1 cellular context compared by ENCODE assay signal in the genomic region with DNA sequence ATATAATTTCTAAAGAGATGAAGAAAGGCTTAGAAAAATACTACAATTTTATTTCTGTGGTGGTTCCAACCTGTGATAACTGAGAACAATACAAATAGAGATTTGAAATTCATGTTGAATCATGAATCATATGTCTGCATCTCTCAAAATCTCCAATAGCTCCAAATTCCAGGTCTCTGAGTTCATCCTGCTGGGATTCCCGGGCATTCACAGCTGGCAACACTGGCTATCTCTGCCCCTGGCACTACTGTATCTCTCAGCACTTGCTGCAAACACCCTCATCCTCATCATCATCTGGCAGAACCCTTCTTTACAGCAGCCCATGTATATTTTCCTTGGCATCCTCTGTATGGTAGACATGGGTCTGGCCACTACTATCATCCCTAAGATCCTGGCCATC.
TF ChIP-seq lines count a peak whose summit lies in the region.

A gene with protein sequence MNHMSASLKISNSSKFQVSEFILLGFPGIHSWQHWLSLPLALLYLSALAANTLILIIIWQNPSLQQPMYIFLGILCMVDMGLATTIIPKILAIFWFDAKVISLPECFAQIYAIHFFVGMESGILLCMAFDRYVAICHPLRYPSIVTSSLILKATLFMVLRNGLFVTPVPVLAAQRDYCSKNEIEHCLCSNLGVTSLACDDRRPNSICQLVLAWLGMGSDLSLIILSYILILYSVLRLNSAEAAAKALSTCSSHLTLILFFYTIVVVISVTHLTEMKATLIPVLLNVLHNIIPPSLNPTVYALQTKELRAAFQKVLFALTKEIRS (plus strand): TSS at position 53 of the 400 bp plus-strand sequence. CDS start 69 bp downstream, at position 122.

TF ChIP-seq in HepG2, 621 proteins besides CTCF, POLR2A, EP300 and RAD21 (continued from another document):
- TF ChIP-seq HMGA1 (CRISPR knock-in tag; conservative IDR thresholded peaks at IDR 0.05) = no peak
- TF ChIP-seq, protein P1, sequence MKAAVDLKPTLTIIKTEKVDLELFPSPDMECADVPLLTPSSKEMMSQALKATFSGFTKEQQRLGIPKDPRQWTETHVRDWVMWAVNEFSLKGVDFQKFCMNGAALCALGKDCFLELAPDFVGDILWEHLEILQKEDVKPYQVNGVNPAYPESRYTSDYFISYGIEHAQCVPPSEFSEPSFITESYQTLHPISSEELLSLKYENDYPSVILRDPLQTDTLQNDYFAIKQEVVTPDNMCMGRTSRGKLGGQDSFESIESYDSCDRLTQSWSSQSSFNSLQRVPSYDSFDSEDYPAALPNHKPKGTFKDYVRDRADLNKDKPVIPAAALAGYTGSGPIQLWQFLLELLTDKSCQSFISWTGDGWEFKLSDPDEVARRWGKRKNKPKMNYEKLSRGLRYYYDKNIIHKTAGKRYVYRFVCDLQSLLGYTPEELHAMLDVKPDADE (CRISPR knock-in tag; IDR thresholded peaks at IDR 0.05) = no peak
- TF ChIP-seq NCOR1 (IDR thresholded peaks at IDR 0.05; ENCODE audit: borderline replicate concordance, low read length) = no peak
- no peak for TF ChIP-seq ZNF296 (CRISPR knock-in tag; conservative IDR thresholded peaks at IDR 0.05)
- TF ChIP-seq ZNF354B (CRISPR knock-in tag; IDR thresholded peaks at IDR 0.05) = no peak
- TF ChIP-seq, protein P2, sequence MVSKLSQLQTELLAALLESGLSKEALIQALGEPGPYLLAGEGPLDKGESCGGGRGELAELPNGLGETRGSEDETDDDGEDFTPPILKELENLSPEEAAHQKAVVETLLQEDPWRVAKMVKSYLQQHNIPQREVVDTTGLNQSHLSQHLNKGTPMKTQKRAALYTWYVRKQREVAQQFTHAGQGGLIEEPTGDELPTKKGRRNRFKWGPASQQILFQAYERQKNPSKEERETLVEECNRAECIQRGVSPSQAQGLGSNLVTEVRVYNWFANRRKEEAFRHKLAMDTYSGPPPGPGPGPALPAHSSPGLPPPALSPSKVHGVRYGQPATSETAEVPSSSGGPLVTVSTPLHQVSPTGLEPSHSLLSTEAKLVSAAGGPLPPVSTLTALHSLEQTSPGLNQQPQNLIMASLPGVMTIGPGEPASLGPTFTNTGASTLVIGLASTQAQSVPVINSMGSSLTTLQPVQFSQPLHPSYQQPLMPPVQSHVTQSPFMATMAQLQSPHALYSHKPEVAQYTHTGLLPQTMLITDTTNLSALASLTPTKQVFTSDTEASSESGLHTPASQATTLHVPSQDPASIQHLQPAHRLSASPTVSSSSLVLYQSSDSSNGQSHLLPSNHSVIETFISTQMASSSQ (IDR thresholded peaks at IDR 0.05; ENCODE audit: low read depth) = no peak
- TF ChIP-seq, protein P2 (CRISPR knock-in tag; IDR thresholded peaks at IDR 0.05; ENCODE audit: borderline replicate concordance) = no peak
TF ChIP-seq in HepG2: peak in this region for 0.
